14 cellular contexts compared by ENCODE assay signal in genomic region chr20:23341073-23341472, GRCh38.
DNase-seq lines count a peak whose midpoint lies in the region; ATAC-seq lines count a peak whose summit lies in the region.
"Had no signal": no experiment of that assay in that cellular context is flagged by ENCODE, and none has a peak within 500 bp of the region (broad histone marks: within the 10 kb centered on the region; RNA-seq: fewer than 3 reads in every experiment).

No MANE protein-coding gene starts in this region.

- DNase-seq in NCI-H1417 treated with DMSO at 0.1 percent for 48 hours (lab: John Stamatoyannopoulos, UW) = no peak
- DNase-seq in DMS114 treated with DMSO at 0.1 percent for 48 hours (lab: John Stamatoyannopoulos, UW; ENCODE audit: unreplicated experiment) = no peak
- DNase-seq in NCI-H2196 (lab: John Stamatoyannopoulos, UW; ENCODE audit: unreplicated experiment) = no peak
- DNase-seq: activated gamma-delta T cell treated with Interleukin-2 at 50 U/mL for 16 hours; activated T-cell treated with anti-CD3 and anti-CD28 coated beads, Interleukin-2, amount 50 U/mL, for 1 hour; CD8-positive, alpha-beta memory T cell; DMS 273 treated with DMSO at 0.1 percent for 48 hours; GOT3; T-helper 9 cell had no signal

- ATAC-seq in GM18499 (IDR thresholded peaks at IDR 0.05; ENCODE audit: insufficient read depth, unreplicated experiment) (peak; percentile 64), GM19438 (IDR thresholded peaks at IDR 0.05; ENCODE audit: low read depth, unreplicated experiment) (peak; percentile 75), HG02759 (IDR thresholded peaks at IDR 0.05; ENCODE audit: unreplicated experiment) (peak; percentile 49), HG03045 (IDR thresholded peaks at IDR 0.05; ENCODE audit: unreplicated experiment) (peak; percentile 64), GM18517 (IDR thresholded peaks at IDR 0.05; ENCODE audit: unreplicated experiment) (no peak)
